8 cellular contexts compared by ENCODE assay signal in genomic region chrX:37755073-37755472, GRCh38. TPM values are rescaled to one million over a fixed set of nuclear protein-coding genes. Genes with fewer than 3 reads are reported as not detected.
DNase-seq lines count a peak whose midpoint lies in the region; ATAC-seq, FAIRE-seq and TF ChIP-seq lines count a peak whose summit lies in the region.

No MANE protein-coding gene starts in this region.

- TF ChIP-seq EP300 in HepG2 (IDR thresholded peaks at IDR 0.05; ENCODE audit: low read depth in 2 of 2, low read length in 2 of 2) (no peak), HepG2 (CRISPR knock-in tag; IDR thresholded peaks at IDR 0.05; ENCODE audit: borderline replicate concordance) (no peak)

- H3K27me3 ChIP-seq in right lobe of liver (peaks cover 5 to 10% of the 10 kb centered on the region in 2 donors), HepG2 (ENCODE audit: control insufficient read depth in 1 of 2, insufficient read depth in 2 of 2, low read length in 2 of 2) (no peaks in the 10 kb centered on the region)

- no peaks in the 10 kb centered on the region for H3K36me3 Mint-ChIP-seq in endothelial cell (ENCODE audit: low read depth, unreplicated experiment)

- H3K9me3 Mint-ChIP-seq in endothelial cell (ENCODE audit: unreplicated experiment), result no peaks in the 10 kb centered on the region

- intact Hi-C loops in right lobe of liver (cut with DNase I), result no loop called here
- intact Hi-C loops in HepG2 (cut with micrococcal nuclease; ENCODE audit: unreplicated experiment), result no loop called here

- CTCF ChIA-PET in HepG2 (lab: Yijun Ruan, JAX; ENCODE audit: low intra/inter-chr PET ratio, low total read pairs), result no interaction called here

- no peak overlapping the region for H3K27ac Mint-ChIP-seq in endothelial cell (ENCODE audit: unreplicated experiment)

- DNase-seq in right lobe of liver, result no peak
- DNase-seq in HepG2 (ENCODE audit: low spot score), result no peak
- no peak for DNase-seq in SK-N-MC (ENCODE audit: low read depth, low spot score)
- no peak for DNase-seq in stimulated activated naive CD8-positive, alpha-beta T cell treated with anti-CD3 and anti-CD28 coated beads, Interleukin-15, Interleukin-2, amounts not matched to agents 100 U/mL and 50 U/mL, for 24 hours
- DNase-seq in SK-N-DZ (ENCODE audit: low spot score), result no peak
- DNase-seq in amniotic stem cell (lab: John Stamatoyannopoulos, UW), result no peak
- DNase-seq in endothelial cell (ENCODE audit: low spot score), result no peak

- H3K27ac ChIP-seq in right lobe of liver (no peak overlapping the region), HepG2 (ENCODE audit: extremely low read length, insufficient read depth, low read length) (no peak overlapping the region), SK-N-MC (peak overlapping the region; percentile 36; the same call in 1 of the 2 replicates)

- BruUV-seq in HepG2 (replicated peaks; lab: Mats Ljungman, UMichigan), result no TSS peak

- POLR2A ChIA-PET in HepG2 (lab: Yijun Ruan, JAX), result no interaction called here

- H3K4me3 ChIP-seq in right lobe of liver (no peak overlapping the region), HepG2 (replicated peaks in 1 of 3; ENCODE audit: insufficient read depth in 1 of 3, low read depth in 2 of 3, low read length in 3 of 3) (no peak overlapping the region), SK-N-MC (no peak overlapping the region)

- H3K36me3 ChIP-seq in right lobe of liver (no peaks in the 10 kb centered on the region), HepG2 (replicated peaks in 1 of 2; ENCODE audit: control insufficient read depth in 1 of 2, insufficient read depth in 2 of 2, low read length in 2 of 2) (no peaks in the 10 kb centered on the region), SK-N-MC (ENCODE audit: insufficient read depth, low read length) (no peaks in the 10 kb centered on the region)

- no peaks in the 10 kb centered on the region for H3K4me1 ChIP-seq in right lobe of liver
- no peaks in the 10 kb centered on the region for H3K4me1 ChIP-seq in HepG2 (ENCODE audit: insufficient read depth, low read length)

- no peaks in the 10 kb centered on the region for H3K4me1 Mint-ChIP-seq in endothelial cell (ENCODE audit: unreplicated experiment)

- H3K4me2 ChIP-seq in HepG2 (ENCODE audit: low read depth, low read length), result no peak overlapping the region

- in situ Hi-C loops in HepG2 (cut with HindIII; ENCODE audit: extremely low pct_ligation_motif_present, low pct_unique_long_range_greater_than_20kb), result no loop called here

- ATAC-seq in right lobe of liver (peak; percentile 44 to 69 (median 50)), HepG2 (no peak), HG03045 (IDR thresholded peaks at IDR 0.05; ENCODE audit: unreplicated experiment) (peak; percentile 92)
- peak; percentile 84 for ATAC-seq in stimulated activated naive CD8-positive, alpha-beta T cell treated with anti-CD3 and anti-CD28 coated beads, Interleukin-15, Interleukin-2, amounts not matched to agents 100 U/mL and 50 U/mL, for 24 hours

- TF ChIP-seq POLR2A in right lobe of liver (IDR thresholded peaks at IDR 0.05) (no peak), HepG2 (IDR thresholded peaks at IDR 0.05; ENCODE audit: insufficient read depth in 1 of 2, low read depth in 2 of 2, low read length in 2 of 2) (no peak)

- TF ChIP-seq RAD21 in HepG2 (CRISPR knock-in tag; IDR thresholded peaks at IDR 0.05), result no peak

- H3K9me3 ChIP-seq in right lobe of liver (no peaks in the 10 kb centered on the region), HepG2 (ENCODE audit: low read length) (no peaks in the 10 kb centered on the region), SK-N-MC (ENCODE audit: low read depth, low read length) (no peaks in the 10 kb centered on the region)

- no peak overlapping the region for H2AFZ ChIP-seq in HepG2 (ENCODE audit: low read length)

- WGBS in right lobe of liver (ENCODE audit: insufficient coverage, low coverage, low lambda C conversion rate, missing lambda C conversion rate), result 47% methylated on average over 1 of the region's 1 CpG
- WGBS in HepG2 (ENCODE audit: low lambda C conversion rate), result 0% methylated on average over 1 of the region's 1 CpG

- H3K79me2 ChIP-seq in HepG2 (ENCODE audit: insufficient read depth, low read length), result no peaks in the 10 kb centered on the region

- TF ChIP-seq CTCF in right lobe of liver (IDR thresholded peaks at IDR 0.05) (no peak), HepG2 (CRISPR knock-in tag; IDR thresholded peaks at IDR 0.05) (no peak), endothelial cell (IDR thresholded peaks at IDR 0.05; ENCODE audit: unreplicated experiment) (no peak)

- peaks cover 2% of the 10 kb centered on the region for H3K27me3 Mint-ChIP-seq in endothelial cell (ENCODE audit: unreplicated experiment)

- no peak for FAIRE-seq in HepG2 (lab: Jason Lieb, UNC)

- no peaks in the 10 kb centered on the region for H4K20me1 ChIP-seq in HepG2 (ENCODE audit: insufficient read depth, low read length)

- no peak overlapping the region for H3K4me3 Mint-ChIP-seq in endothelial cell (ENCODE audit: unreplicated experiment)

- H3K9ac ChIP-seq in HepG2 (ENCODE audit: insufficient read depth, low read depth, low read length) (no peak overlapping the region), SK-N-MC (ENCODE audit: insufficient read length) (no peak overlapping the region)

TF ChIP-seq in HepG2, 621 proteins besides CTCF, POLR2A, EP300 and RAD21:
- TF ChIP-seq ATRX (CRISPR knock-in tag; IDR thresholded peaks at IDR 0.05; ENCODE audit: borderline replicate concordance) (no peak), FOXM1 (CRISPR knock-in tag; IDR thresholded peaks at IDR 0.05) (no peak)

RNA-seq across cellular contexts. Expression of gene CYBB, which starts 24.8 kb away (rescaled TPM):
- total RNA-seq in right lobe of liver (10 to 100 TPM in 3 of 6 experiments, 1 to 10 TPM in 3; 5.7 to 39.4 (median 10.0) TPM), HepG2 (2016; rRNA removed; fragmentation: Illumina TruSeq; extraction: Trizol) (not detected in 2 replicates), endothelial cell (ENCODE audit: unreplicated experiment) (not detected)
- not detected in 2 replicates for total RNA-seq in HepG2 (2016; cell fraction: cytosol; rRNA removed; fragmentation: Illumina TruSeq; extraction: Trizol; ENCODE audit: low read depth)
- not detected in 2 replicates for total RNA-seq in HepG2 (2016; cell fraction: insoluble cytoplasmic fraction; rRNA removed; fragmentation: Illumina TruSeq; extraction: Trizol)
- not detected in 2 replicates for total RNA-seq in HepG2 (2016; cell fraction: membrane; rRNA removed; fragmentation: Illumina TruSeq; extraction: Trizol)
- not detected in 2 replicates for total RNA-seq in HepG2 (2016; cell fraction: nucleus; rRNA removed; fragmentation: Illumina TruSeq; extraction: Trizol)
- polyA plus RNA-seq in HepG2 (2011; rRNA removed), result not detected in 2 replicates
- polyA plus RNA-seq in HepG2 (2011; cell fraction: cytosol; rRNA removed), result not detected in 2 replicates
- not detected in 2 replicates for polyA plus RNA-seq in HepG2 (2011; cell fraction: nucleus; rRNA removed)
- not detected in 2 replicates for polyA plus RNA-seq in HepG2 (2012)
- not detected in 2 replicates for polyA plus RNA-seq in HepG2 (2016; cell fraction: cytosol; fragmentation: Illumina TruSeq; extraction: Trizol; ENCODE audit: low read depth)
- not detected in 2 replicates for polyA plus RNA-seq in HepG2 (2016; cell fraction: insoluble cytoplasmic fraction; fragmentation: Illumina TruSeq; extraction: Trizol; ENCODE audit: low read depth)
- polyA plus RNA-seq in HepG2 (2016; cell fraction: membrane; fragmentation: Illumina TruSeq; extraction: Trizol; ENCODE audit: low read depth), result not detected in 2 replicates
- not detected in 2 replicates for polyA plus RNA-seq in HepG2 (2016; cell fraction: nucleus; fragmentation: Illumina TruSeq; extraction: Trizol; ENCODE audit: insufficient read depth, low read depth)
- polyA minus RNA-seq in HepG2 (2011; rRNA and poly(A)+ RNA removed; ENCODE audit: low replicate concordance), result 0.80 TPM in 1 of 2 replicates, not detected in the other
- not detected in 2 replicates for polyA minus RNA-seq in HepG2 (2011; cell fraction: cytosol; rRNA and poly(A)+ RNA removed)
- not detected in 2 replicates for polyA minus RNA-seq in HepG2 (2011; cell fraction: nucleus; rRNA and poly(A)+ RNA removed)
- not detected in 2 replicates for polyA plus RNA-seq in SK-N-DZ (2014; cell fraction: cytosol; rRNA removed)
- polyA plus RNA-seq in SK-N-DZ (2014; cell fraction: nucleus; rRNA removed), result not detected in 2 replicates
